In the genomic region with DNA sequence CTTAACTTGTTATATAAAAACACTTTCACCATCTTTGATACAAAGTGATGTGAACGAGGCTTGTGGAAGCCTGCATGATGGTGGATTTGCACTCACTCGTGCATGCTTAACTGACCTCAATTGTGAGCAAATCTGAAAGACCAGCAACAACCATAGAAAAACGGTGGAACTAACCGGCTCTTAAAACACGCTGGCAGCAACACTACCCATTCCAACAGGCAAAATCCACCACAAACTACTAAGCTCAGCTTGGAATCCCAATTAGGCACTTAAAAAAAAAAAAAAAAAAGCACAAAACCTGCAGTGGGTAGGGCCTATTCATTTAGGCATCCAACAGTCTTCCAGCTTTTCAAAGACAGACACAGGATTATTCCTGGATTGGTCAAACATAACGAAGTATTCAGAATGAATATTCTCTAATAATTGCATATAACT, we compare ENCODE assay signal across 8 cellular contexts. TPM values are rescaled to one million over a fixed set of nuclear protein-coding genes. Genes with fewer than 3 reads are reported as not detected.
DNase-seq lines count a peak whose midpoint lies in the region; ATAC-seq and TF ChIP-seq lines count a peak whose summit lies in the region.

No MANE protein-coding gene starts in this region.

- peaks cover 50% of the 10 kb centered on the region for H3K4me1 Mint-ChIP-seq in T-helper 2 cell treated with Interferon-gamma antibody and Interleukin-4, amounts not matched to agents 5 μg/mL and 100 μg/mL, for 36 hours (ENCODE audit: low read depth)

- peak; percentile 31 for DNase-seq in AG04449 (ENCODE audit: low read depth, low spot score)
- no peak for DNase-seq in T-helper 2 cell treated with Interferon-gamma antibody and Interleukin-4, amounts not matched to agents 5 μg/mL and 100 μg/mL, for 36 hours (ENCODE audit: low spot score)
- DNase-seq in foreskin keratinocyte: peak in 1 of 2 donors; percentile 45
- DNase-seq in retinal pigment epithelial cell (ENCODE audit: low read depth): peak; percentile 78
- DNase-seq in iPS-NIHi11 (ENCODE audit: low spot score): no peak

- CTCF ChIA-PET in AG04449 (lab: Yijun Ruan, JAX): interaction anchor here (1.0 to 3.9 kb wide), 3 partner anchors 60 to 65 kb away, joined by 3 to 21 read pairs (median 3); no protein-coding TSS in a partner anchor

- H3K27ac ChIP-seq in foreskin keratinocyte: peak overlapping the region; percentile 2

- ATAC-seq in foreskin keratinocyte: no peak
- no peak for ATAC-seq in GM18873 (IDR thresholded peaks at IDR 0.05; ENCODE audit: low FRiP score, unreplicated experiment)
- ATAC-seq in GM19455 (IDR thresholded peaks at IDR 0.05; ENCODE audit: unreplicated experiment): no peak

- no peaks in the 10 kb centered on the region for H3K27me3 ChIP-seq in foreskin keratinocyte

- peak overlapping the region; percentile 96 for H3K4me3 Mint-ChIP-seq in T-helper 2 cell treated with Interferon-gamma antibody and Interleukin-4, amounts not matched to agents 5 μg/mL and 100 μg/mL, for 36 hours

- H3K9me3 Mint-ChIP-seq in T-helper 2 cell treated with Interferon-gamma antibody and Interleukin-4, amounts not matched to agents 5 μg/mL and 100 μg/mL, for 36 hours: no peaks in the 10 kb centered on the region

- H3K27ac Mint-ChIP-seq in T-helper 2 cell treated with Interferon-gamma antibody and Interleukin-4, amounts not matched to agents 5 μg/mL and 100 μg/mL, for 36 hours: peak overlapping the region; percentile 53

- POLR2A ChIA-PET in AG04449 (lab: Yijun Ruan, JAX): interaction anchor here (0.9 to 1.2 kb wide), 3 partner anchors 9 to 79 kb away, joined by 3 to 4 read pairs (median 3); partner anchors contain the start of genes ANKRD16 and FBH1

- H3K36me3 Mint-ChIP-seq in T-helper 2 cell treated with Interferon-gamma antibody and Interleukin-4, amounts not matched to agents 5 μg/mL and 100 μg/mL, for 36 hours (ENCODE audit: low read depth): peaks cover 30% of the 10 kb centered on the region

- H3K27me3 Mint-ChIP-seq in T-helper 2 cell treated with Interferon-gamma antibody and Interleukin-4, amounts not matched to agents 5 μg/mL and 100 μg/mL, for 36 hours (ENCODE audit: low read depth): no peaks in the 10 kb centered on the region

- TF ChIP-seq CTCF in AG04449 (IDR thresholded peaks at IDR 0.05; ENCODE audit: insufficient read depth, low read length, missing control alignments) (no peak), GM12875 (IDR thresholded peaks at IDR 0.05; ENCODE audit: borderline replicate concordance, insufficient read depth, low read depth, low read length) (no peak), foreskin keratinocyte (conservative IDR thresholded peaks at IDR 0.05) (no peak), retinal pigment epithelial cell (conservative IDR thresholded peaks at IDR 0.05; ENCODE audit: low read depth, low read length) (no peak)

- peak overlapping the region; percentile 94 for H3K4me3 ChIP-seq in AG04449 (ENCODE audit: low read depth, low read length)
- peak overlapping the region; percentile 45 for H3K4me3 ChIP-seq in GM12875 (ENCODE audit: low read depth, low read length)
- peak overlapping the region; percentile 94 for H3K4me3 ChIP-seq in retinal pigment epithelial cell (ENCODE audit: low read length)

- peaks cover 28% of the 10 kb centered on the region for H3K4me1 ChIP-seq in foreskin keratinocyte

RNA-seq across cellular contexts. Expression of gene GDI2, which starts 1.8 kb away (rescaled TPM):
- total RNA-seq in foreskin keratinocyte: 263 and 264 TPM in 2 replicates
- polyA plus RNA-seq in foreskin keratinocyte: 135 and 150 TPM in 2 replicates

Comparison
In these comparisons a context has a peak if more than half of its experiments do, and no peak if none do; other contexts are left out.
1. DNase-seq: peak in AG04449 (single experiment) and retinal pigment epithelial cell (single experiment); none in T-helper 2 cell treated with Interferon-gamma antibody and Interleukin-4, amounts not matched to agents 5 μg/mL and 100 μg/mL, for 36 hours (single experiment) and iPS-NIHi11 (single experiment).
2. Peak in every context shown above with its lines, with median percentiles within 50 percentile points of each other: H3K4me3 ChIP-seq.